Comparison of ENCODE assay signal across 32 cellular contexts in genomic region chr17:9009737-9010136, GRCh38. TPM values are rescaled to one million over a fixed set of nuclear protein-coding genes. Genes with fewer than 3 reads are reported as not detected.
"Had no signal": no experiment of that assay in that cellular context is flagged by ENCODE, and none has a peak within 500 bp of the region (broad histone marks: within the 10 kb centered on the region; RNA-seq: fewer than 3 reads in every experiment).

No MANE protein-coding gene starts in this region.

- H3K4me3 Mint-ChIP-seq: activated CD4-positive, alpha-beta memory T cell treated with anti-CD3 and anti-CD28 coated beads, Interleukin-2, amount 10 ng/mL, durations not matched to agents 7 days and 5 days; activated CD4-positive, alpha-beta T cell treated with anti-CD3 and anti-CD28 coated beads, Interleukin-2, amount 10 ng/mL, durations not matched to agents 7 days and 5 days; activated T-cell treated with anti-CD3 and anti-CD28 coated beads, Interleukin-2, amount 50 U/mL, for 24 hours; central memory CD8-positive, alpha-beta T cell; nephron; stimulated activated effector memory CD8-positive, alpha-beta T cell treated with anti-CD3 and anti-CD28 coated beads, Interleukin-12 subunit alpha, Interleukin-12 subunit beta, amount 100 ng/mL, for 72 hours; stimulated activated naive CD8-positive, alpha-beta T cell treated with anti-CD3 and anti-CD28 coated beads, Interleukin-15, amount 100 ng/mL, for 72 hours had no signal

- H3K9me3 Mint-ChIP-seq: activated CD4-positive, alpha-beta memory T cell treated with anti-CD3 and anti-CD28 coated beads, Interleukin-2, amount 10 ng/mL, durations not matched to agents 7 days and 5 days; activated CD4-positive, alpha-beta T cell treated with anti-CD3 and anti-CD28 coated beads, Interleukin-2, amount 10 ng/mL, durations not matched to agents 7 days and 5 days; activated T-cell treated with anti-CD3 and anti-CD28 coated beads, Interleukin-2, amount 50 U/mL, for 24 hours; central memory CD8-positive, alpha-beta T cell; stimulated activated effector memory CD8-positive, alpha-beta T cell treated with anti-CD3 and anti-CD28 coated beads, Interleukin-12 subunit alpha, Interleukin-12 subunit beta, amount 100 ng/mL, for 72 hours had no signal

- H3K27ac ChIP-seq: epithelial cell of prostate, esophagus squamous epithelium, left ventricle myocardium inferior, neutrophil, upper lobe of right lung, VCaP had no signal

- H3K36me3 Mint-ChIP-seq: stimulated activated effector memory CD8-positive, alpha-beta T cell treated with anti-CD3 and anti-CD28 coated beads, Interleukin-12 subunit alpha, Interleukin-12 subunit beta, amount 100 ng/mL, for 72 hours had no signal

- H3K4me1 ChIP-seq: esophagus squamous epithelium, left ventricle myocardium inferior, upper lobe of right lung had no signal

- H3K27ac Mint-ChIP-seq: activated CD4-positive, alpha-beta memory T cell treated with anti-CD3 and anti-CD28 coated beads, Interleukin-2, amount 10 ng/mL, durations not matched to agents 7 days and 5 days; activated CD4-positive, alpha-beta T cell treated with anti-CD3 and anti-CD28 coated beads, Interleukin-2, amount 10 ng/mL, durations not matched to agents 7 days and 5 days; activated T-cell treated with anti-CD3 and anti-CD28 coated beads, Interleukin-2, amount 50 U/mL, for 24 hours; nephron; progenitor cell of endocrine pancreas; stimulated activated effector memory CD8-positive, alpha-beta T cell treated with anti-CD3 and anti-CD28 coated beads, Interleukin-12 subunit alpha, Interleukin-12 subunit beta, amount 100 ng/mL, for 72 hours; stimulated activated naive CD8-positive, alpha-beta T cell treated with anti-CD3 and anti-CD28 coated beads, Interleukin-15, amount 100 ng/mL, for 72 hours had no signal

- H3K9me3 ChIP-seq: esophagus squamous epithelium, left ventricle myocardium inferior, neutrophil, upper lobe of right lung had no signal

- H3K36me3 ChIP-seq: esophagus squamous epithelium, left ventricle myocardium inferior, neutrophil, upper lobe of right lung had no signal

- H3K4me3 ChIP-seq: esophagus squamous epithelium, left ventricle myocardium inferior, lung, upper lobe of right lung had no signal

- DNase-seq: activated CD4-positive, alpha-beta memory T cell treated with anti-CD3 and anti-CD28 coated beads, Interleukin-2, amount 10 ng/mL, durations not matched to agents 7 days and 5 days; activated CD4-positive, alpha-beta T cell treated with anti-CD3 and anti-CD28 coated beads, Interleukin-2, amount 10 ng/mL, durations not matched to agents 7 days and 5 days; activated CD8-positive, alpha-beta memory T cell treated with anti-CD3 and anti-CD28 coated beads, Interleukin-2, amount 50 U/mL, for 48 hours; activated gamma-delta T cell; activated naive CD4-positive, alpha-beta T cell treated with anti-CD3 and anti-CD28 coated beads, Interleukin-2, amount 50 U/mL, for 16 hours; activated T-cell treated with anti-CD3 and anti-CD28 coated beads, Interleukin-2, amount 50 U/mL, for 24 hours; amniotic stem cell; dermis blood vessel endothelial cell; effector CD4-positive, alpha-beta T cell; esophagus squamous epithelium; left ventricle myocardium inferior; small intestine; stimulated activated CD4-positive, alpha-beta T cell treated with anti-CD3 and anti-CD28 coated beads, Interleukin-4, amount 100 ng/mL, for 24 hours; stimulated activated naive CD8-positive, alpha-beta T cell treated with anti-CD3 and anti-CD28 coated beads, Interleukin-15, amount 100 ng/mL, for 72 hours; substantia nigra; T-helper 1 cell; upper lobe of right lung had no signal

- H3K4me1 Mint-ChIP-seq: activated CD4-positive, alpha-beta T cell treated with anti-CD3 and anti-CD28 coated beads, Interleukin-2, amount 10 ng/mL, durations not matched to agents 7 days and 5 days; central memory CD8-positive, alpha-beta T cell; nephron had no signal

- FAIRE-seq: astrocyte, colon, frontal cortex, small intestine, TTC549 had no signal

- ATAC-seq: sciatic nerve; stimulated activated effector memory CD8-positive, alpha-beta T cell treated with anti-CD3 and anti-CD28 coated beads, Interleukin-12 subunit alpha, Interleukin-12 subunit beta, amount 100 ng/mL, for 72 hours; stimulated activated naive CD8-positive, alpha-beta T cell treated with anti-CD3 and anti-CD28 coated beads, Interleukin-15, amount 100 ng/mL, for 72 hours; upper lobe of right lung had no signal

RNA-seq across cellular contexts. Expression of gene NTN1, which starts 11.6 kb away (rescaled TPM):
- total RNA-seq: activated CD4-positive, alpha-beta memory T cell treated with anti-CD3 and anti-CD28 coated beads, Interleukin-2, amount 10 ng/mL, durations not matched to agents 7 days and 5 days had no signal

RNA-seq across cellular contexts. Expression of gene PIK3R5, which starts 44.2 kb away (rescaled TPM):
- total RNA-seq: dermis blood vessel endothelial cell, osteocyte, renal cortical epithelial cell had no signal
